In genomic region chr15:32029862-32030781, GRCh38 we compare ENCODE assay signal across 8 cellular contexts. TPM values are rescaled to one million over a fixed set of nuclear protein-coding genes. Genes with fewer than 3 reads are reported as not detected.
DNase-seq lines count a peak whose midpoint lies in the region; ATAC-seq and TF ChIP-seq lines count a peak whose summit lies in the region.

Gene CHRNA7, plus strand, starts transcription at chr15:32030515. Its CDS starts 80 bp downstream, at chr15:32030595.

- peak within 1 kb of the TSS; percentile 52 for H3K4me3 Mint-ChIP-seq in stimulated activated memory B cell treated with anti-CD40 and anti-IgM and Interleukin-4, amounts not matched to agents 10 μg/mL and 1 μg/mL and 100 μg/mL, for 72 hours

- no peaks in the 10 kb centered on the region for H3K36me3 Mint-ChIP-seq in stimulated activated memory B cell treated with anti-CD40 and anti-IgM and Interleukin-4, amounts not matched to agents 10 μg/mL and 1 μg/mL and 100 μg/mL, for 72 hours

- peaks cover 8 to 11% of the 10 kb centered on the region in 2 donors for H3K4me1 ChIP-seq in left lung

- H3K4me3 ChIP-seq in AG09309 (ENCODE audit: control insufficient read depth, low read depth, low read length) (peak within 1 kb of the TSS; percentile 15), GM12875 (ENCODE audit: low read depth, low read length) (no peak within 1 kb of the TSS), choroid plexus epithelial cell (ENCODE audit: low read depth, low read length) (peak within 1 kb of the TSS; percentile 38), left lung (peak within 1 kb of the TSS; percentile 35 to 37)

- no peak within 1 kb of the TSS for H3K27ac Mint-ChIP-seq in stimulated activated memory B cell treated with anti-CD40 and anti-IgM and Interleukin-4, amounts not matched to agents 10 μg/mL and 1 μg/mL and 100 μg/mL, for 72 hours

- peaks cover 53% of the 10 kb centered on the region for H3K27me3 Mint-ChIP-seq in stimulated activated memory B cell treated with anti-CD40 and anti-IgM and Interleukin-4, amounts not matched to agents 10 μg/mL and 1 μg/mL and 100 μg/mL, for 72 hours

- no peaks in the 10 kb centered on the region for H3K9me3 ChIP-seq in left lung

- H3K9me3 Mint-ChIP-seq in stimulated activated memory B cell treated with anti-CD40 and anti-IgM and Interleukin-4, amounts not matched to agents 10 μg/mL and 1 μg/mL and 100 μg/mL, for 72 hours: no peaks in the 10 kb centered on the region

- no peaks in the 10 kb centered on the region for H3K36me3 ChIP-seq in left lung

- DNase-seq in AG09309 (ENCODE audit: low read depth) (no peak), RPMI8226 (peak; percentile 51), choroid plexus epithelial cell (ENCODE audit: low read depth) (peak; percentile 4), left lung (peak; percentile 47 to 86)

- H3K27me3 ChIP-seq in left lung: peaks cover 5 to 61% of the 10 kb centered on the region in 2 donors

- H3K4me1 Mint-ChIP-seq in stimulated activated memory B cell treated with anti-CD40 and anti-IgM and Interleukin-4, amounts not matched to agents 10 μg/mL and 1 μg/mL and 100 μg/mL, for 72 hours: peaks cover 4% of the 10 kb centered on the region

- ATAC-seq in HG03565 (IDR thresholded peaks at IDR 0.05; ENCODE audit: unreplicated experiment): peak; percentile 44
- peak; percentile 95 for ATAC-seq in left lung
- peak; percentile 61 for ATAC-seq in stimulated activated memory B cell treated with anti-CD40 and anti-IgM and Interleukin-4, amounts not matched to agents 10 μg/mL and 1 μg/mL and 100 μg/mL, for 72 hours
- no peak for ATAC-seq in GM19023 (IDR thresholded peaks at IDR 0.05; ENCODE audit: unreplicated experiment)

- no peak for TF ChIP-seq CTCF in AG09309 (IDR thresholded peaks at IDR 0.05; ENCODE audit: control insufficient read depth, insufficient read depth, low read depth, low read length, missing control alignments)
- TF ChIP-seq CTCF in GM12875 (IDR thresholded peaks at IDR 0.05; ENCODE audit: borderline replicate concordance, insufficient read depth, low read depth, low read length): peak; percentile 24; the same call in 1 of the 2 replicates
- TF ChIP-seq CTCF in choroid plexus epithelial cell (conservative IDR thresholded peaks at IDR 0.05; ENCODE audit: low read depth, low read length): no peak
- TF ChIP-seq CTCF in left lung (IDR thresholded peaks at IDR 0.05): peak in 1 of 2 donors; percentile 49

- no peak within 1 kb of the TSS for H3K27ac ChIP-seq in left lung

- intact Hi-C loops in left lung (cut with DNase I): no loop called here

RNA-seq across cellular contexts. Expression of gene CHRNA7, which starts in this region (rescaled TPM):
- total RNA-seq in left lung: 1 to 10 TPM; 1.2 to 2.3 TPM
